ENCODE assay signal across 1 cellular context in genomic region chr14:53017837-53018236, GRCh38.
TF ChIP-seq lines count a peak whose summit lies in the region.

No MANE protein-coding gene starts in this region.

TF ChIP-seq in IMR-90, 13 proteins besides CTCF, POLR2A, EP300 and RAD21 (continued from another document):
- TF ChIP-seq USF2 (IDR thresholded peaks at IDR 0.05; ENCODE audit: low read depth, low read length): no peak
- TF ChIP-seq NFE2L2 (IDR thresholded peaks at IDR 0.05; ENCODE audit: low read depth, low read length): no peak
- TF ChIP-seq BHLHE40 (IDR thresholded peaks at IDR 0.05; ENCODE audit: low read depth, low read length): no peak
- TF ChIP-seq MXI1 (IDR thresholded peaks at IDR 0.05; ENCODE audit: borderline replicate concordance, low read depth, low read length): no peak
